Comparison of ENCODE assay signal across 9 cellular contexts in genomic region chr19:7507884-7508283, GRCh38. TPM values are rescaled to one million over a fixed set of nuclear protein-coding genes. Genes with fewer than 3 reads are reported as not detected.
DNase-seq lines count a peak whose midpoint lies in the region; ATAC-seq and TF ChIP-seq lines count a peak whose summit lies in the region.
"Had no signal": no experiment of that assay in that cellular context is flagged by ENCODE, and none has a peak within 500 bp of the region (broad histone marks: within the 10 kb centered on the region; RNA-seq: fewer than 3 reads in every experiment).

No MANE protein-coding gene starts in this region.

- intact Hi-C loops in activated CD4-positive, alpha-beta T cell treated with anti-CD3 and anti-CD28 coated beads for 36 hours (cut with DNase I, micrococcal nuclease), result loop anchor here in 1 of 2 experiments (5.0 kb wide), 1 partner anchor 364 kb away; the partner anchor contains the start of gene PRR36

- no peak for TF ChIP-seq CTCF in neural crest cell (conservative IDR thresholded peaks at IDR 0.05)

- peaks cover 13% of the 10 kb centered on the region for H3K4me1 Mint-ChIP-seq in activated CD4-positive, alpha-beta T cell treated with anti-CD3 and anti-CD28 coated beads for 36 hours
- peaks cover 14% of the 10 kb centered on the region for H3K4me1 Mint-ChIP-seq in activated CD4-positive, alpha-beta T cell treated with anti-CD3 and anti-CD28 coated beads, Interleukin-2, amount 10 ng/mL, durations not matched to agents 7 days and 5 days
- peaks cover 7% of the 10 kb centered on the region for H3K4me1 Mint-ChIP-seq in neural crest cell

- POLR2A ChIA-PET in activated CD4-positive, alpha-beta T cell treated with anti-CD3 and anti-CD28 coated beads for 36 hours (lab: Charles Lee), result no interaction called here
- POLR2A ChIA-PET in activated CD4-positive, alpha-beta T cell treated with anti-CD3 and anti-CD28 coated beads, Interleukin-2, amount 10 ng/mL, durations not matched to agents 7 days and 5 days (lab: Charles Lee), result no interaction called here

- CTCF ChIA-PET in activated CD4-positive, alpha-beta T cell treated with anti-CD3 and anti-CD28 coated beads for 36 hours (lab: Charles Lee), result no interaction called here
- CTCF ChIA-PET in activated CD4-positive, alpha-beta T cell treated with anti-CD3 and anti-CD28 coated beads, Interleukin-2, amount 10 ng/mL, durations not matched to agents 7 days and 5 days (lab: Charles Lee), result interaction anchor here (0.6 to 0.9 kb wide), 2 partner anchors 11 to 408 kb away, joined by 3 to 4 read pairs; a partner anchor contains a TSS

- peak; percentile 51 for ATAC-seq in activated CD4-positive, alpha-beta T cell treated with anti-CD3 and anti-CD28 coated beads for 36 hours
- ATAC-seq in HG02970 (IDR thresholded peaks at IDR 0.05; ENCODE audit: low FRiP score, unreplicated experiment), result no peak

- peak; percentile 52 for DNase-seq in activated CD4-positive, alpha-beta T cell treated with anti-CD3 and anti-CD28 coated beads for 36 hours
- no peak for DNase-seq in activated CD4-positive, alpha-beta T cell treated with anti-CD3 and anti-CD28 coated beads, Interleukin-2, amount 10 ng/mL, durations not matched to agents 7 days and 5 days
- peak; percentile 72 for DNase-seq in ecto neural progenitor cell (ENCODE audit: low spot score)
- peak; percentile 55 for DNase-seq in neural crest cell (ENCODE audit: low read depth, low spot score)
- no peak for DNase-seq in occipital lobe (lab: John Stamatoyannopoulos, UW)
- DNase-seq in KG1 (lab: John Stamatoyannopoulos, UW), result no peak

- no peak overlapping the region for H3K27ac Mint-ChIP-seq in activated CD4-positive, alpha-beta T cell treated with anti-CD3 and anti-CD28 coated beads for 36 hours
- no peak overlapping the region for H3K27ac Mint-ChIP-seq in activated CD4-positive, alpha-beta T cell treated with anti-CD3 and anti-CD28 coated beads, Interleukin-2, amount 10 ng/mL, durations not matched to agents 7 days and 5 days
- H3K27ac Mint-ChIP-seq in neural crest cell (ENCODE audit: unreplicated experiment), result no peak overlapping the region
- H3K27ac Mint-ChIP-seq: T-helper 1 cell treated with Interleukin-12 subunit alpha and Interleukin-12 subunit beta and Interleukin-4 antibody, amounts not matched to agents 30 μg/mL and 1 μg/mL, for 36 hours had no signal

- H3K36me3 Mint-ChIP-seq in activated CD4-positive, alpha-beta T cell treated with anti-CD3 and anti-CD28 coated beads for 36 hours (ENCODE audit: low read depth), result no peaks in the 10 kb centered on the region
- no peaks in the 10 kb centered on the region for H3K36me3 Mint-ChIP-seq in activated CD4-positive, alpha-beta T cell treated with anti-CD3 and anti-CD28 coated beads, Interleukin-2, amount 10 ng/mL, durations not matched to agents 7 days and 5 days (ENCODE audit: low read depth)
- no peaks in the 10 kb centered on the region for H3K36me3 Mint-ChIP-seq in neural crest cell (ENCODE audit: low read depth)

- H3K27me3 Mint-ChIP-seq in activated CD4-positive, alpha-beta T cell treated with anti-CD3 and anti-CD28 coated beads for 36 hours, result peaks cover 22% of the 10 kb centered on the region
- H3K27me3 Mint-ChIP-seq in activated CD4-positive, alpha-beta T cell treated with anti-CD3 and anti-CD28 coated beads, Interleukin-2, amount 10 ng/mL, durations not matched to agents 7 days and 5 days, result peaks cover 12% of the 10 kb centered on the region
- peaks cover 19% of the 10 kb centered on the region for H3K27me3 Mint-ChIP-seq in neural crest cell (ENCODE audit: low read depth)

- no peak overlapping the region for H3K4me3 Mint-ChIP-seq in activated CD4-positive, alpha-beta T cell treated with anti-CD3 and anti-CD28 coated beads for 36 hours
- no peak overlapping the region for H3K4me3 Mint-ChIP-seq in activated CD4-positive, alpha-beta T cell treated with anti-CD3 and anti-CD28 coated beads, Interleukin-2, amount 10 ng/mL, durations not matched to agents 7 days and 5 days
- H3K4me3 Mint-ChIP-seq in neural crest cell, result peak overlapping the region; percentile 31
- H3K4me3 Mint-ChIP-seq: T-helper 1 cell treated with Interleukin-12 subunit alpha and Interleukin-12 subunit beta and Interleukin-4 antibody, amounts not matched to agents 30 μg/mL and 1 μg/mL, for 36 hours had no signal

- H3K9me3 Mint-ChIP-seq in activated CD4-positive, alpha-beta T cell treated with anti-CD3 and anti-CD28 coated beads for 36 hours (ENCODE audit: low read depth), result no peaks in the 10 kb centered on the region
- no peaks in the 10 kb centered on the region for H3K9me3 Mint-ChIP-seq in activated CD4-positive, alpha-beta T cell treated with anti-CD3 and anti-CD28 coated beads, Interleukin-2, amount 10 ng/mL, durations not matched to agents 7 days and 5 days
- H3K9me3 Mint-ChIP-seq in neural crest cell, result no peaks in the 10 kb centered on the region
- H3K9me3 Mint-ChIP-seq: T-helper 1 cell treated with Interleukin-12 subunit alpha and Interleukin-12 subunit beta and Interleukin-4 antibody, amounts not matched to agents 30 μg/mL and 1 μg/mL, for 36 hours had no signal

TF ChIP-seq in PFSK-1, 5 proteins besides CTCF, POLR2A, EP300 and RAD21:
- TF ChIP-seq FOXP2 (optimal IDR thresholded peaks at IDR 0.05; ENCODE audit: borderline replicate concordance, extremely low read depth, extremely low read length, insufficient read depth), result peak; percentile 24
- no peak for TF ChIP-seq TAF1 (IDR thresholded peaks at IDR 0.05; ENCODE audit: borderline replicate concordance, insufficient read depth, low read length)
- 0 out of 4 replicates have a peak, but pooled peaks of 1 of the 2 experiments have one; percentile 42 for TF ChIP-seq REST (IDR thresholded peaks at IDR 0.05; ENCODE audit: insufficient read depth in 1 of 2, low read depth in 2 of 2, low read length in 2 of 2)
- TF ChIP-seq SIN3A (IDR thresholded peaks at IDR 0.05; ENCODE audit: borderline replicate concordance, insufficient read depth, low read length), result no peak
- TF ChIP-seq POLR2AphosphoS5 (IDR thresholded peaks at IDR 0.05; ENCODE audit: low read depth, low read length), result no peak

RNA-seq across cellular contexts. Expression of gene ZNF358, which starts 8.0 kb away (rescaled TPM):
- total RNA-seq in activated CD4-positive, alpha-beta T cell treated with anti-CD3 and anti-CD28 coated beads for 36 hours, result 1 to 10 TPM; 5.1 to 8.5 TPM
- 1 to 10 TPM; 6.5 to 6.7 TPM for total RNA-seq in activated CD4-positive, alpha-beta T cell treated with anti-CD3 and anti-CD28 coated beads, Interleukin-2, amount 10 ng/mL, durations not matched to agents 7 days and 5 days
- 76.5 TPM for polyA plus RNA-seq in PFSK-1 (2012; ENCODE audit: insufficient read length, low read depth)
- total RNA-seq in neural crest cell (75.6 and 76.2 TPM in 2 replicates), occipital lobe (9.0 TPM)

RNA-seq across cellular contexts. Expression of gene MCOLN1, which starts 14.5 kb away (rescaled TPM):
- total RNA-seq in activated CD4-positive, alpha-beta T cell treated with anti-CD3 and anti-CD28 coated beads for 36 hours, result 1 to 10 TPM; 6.7 to 7.7 TPM
- total RNA-seq in activated CD4-positive, alpha-beta T cell treated with anti-CD3 and anti-CD28 coated beads, Interleukin-2, amount 10 ng/mL, durations not matched to agents 7 days and 5 days, result 10 to 100 TPM; 13.2 to 14.8 TPM
- 60.9 TPM for polyA plus RNA-seq in PFSK-1 (2012; ENCODE audit: insufficient read length, low read depth)
- 24.4 and 26.7 TPM in 2 replicates for total RNA-seq in neural crest cell
- 9.8 TPM for total RNA-seq in occipital lobe

RNA-seq across cellular contexts. Expression of gene PEX11G, which starts 19.0 kb away (rescaled TPM):
- total RNA-seq in activated CD4-positive, alpha-beta T cell treated with anti-CD3 and anti-CD28 coated beads for 36 hours, result 1 to 10 TPM in 1 of 2 experiments, under 1 TPM in 1; 0.51 to 1.1 TPM
- total RNA-seq in activated CD4-positive, alpha-beta T cell treated with anti-CD3 and anti-CD28 coated beads, Interleukin-2, amount 10 ng/mL, durations not matched to agents 7 days and 5 days, result under 1 TPM; 0.46 to 0.67 TPM
- 1.3 TPM for polyA plus RNA-seq in PFSK-1 (2012; ENCODE audit: insufficient read length, low read depth)
- 2.3 and 3.4 TPM in 2 replicates for total RNA-seq in neural crest cell
- total RNA-seq in occipital lobe, result 0.94 TPM

RNA-seq across cellular contexts. Expression of gene PNPLA6, which starts 27.6 kb away (rescaled TPM):
- 100 to 1,000 TPM in 1 of 2 experiments, 10 to 100 TPM in 1; 82.2 to 108 TPM for total RNA-seq in activated CD4-positive, alpha-beta T cell treated with anti-CD3 and anti-CD28 coated beads for 36 hours
- total RNA-seq in activated CD4-positive, alpha-beta T cell treated with anti-CD3 and anti-CD28 coated beads, Interleukin-2, amount 10 ng/mL, durations not matched to agents 7 days and 5 days, result 100 to 1,000 TPM; 117 to 126 TPM
- polyA plus RNA-seq in PFSK-1 (2012; ENCODE audit: insufficient read length, low read depth), result 97.1 TPM
- 72.1 and 74.7 TPM in 2 replicates for total RNA-seq in neural crest cell
- 49.0 TPM for total RNA-seq in occipital lobe

Comparison
In these comparisons a context has a peak if more than half of its experiments do, and no peak if none do; other contexts are left out.
1. DNase-seq: peak in activated CD4-positive, alpha-beta T cell treated with anti-CD3 and anti-CD28 coated beads for 36 hours (single experiment), ecto neural progenitor cell (single experiment) and neural crest cell (single experiment); none in activated CD4-positive, alpha-beta T cell treated with anti-CD3 and anti-CD28 coated beads, Interleukin-2, amount 10 ng/mL, durations not matched to agents 7 days and 5 days (single experiment), occipital lobe (single experiment) and KG1 (single experiment).